ENCODE assay signal across 8 cellular contexts in the genomic region with DNA sequence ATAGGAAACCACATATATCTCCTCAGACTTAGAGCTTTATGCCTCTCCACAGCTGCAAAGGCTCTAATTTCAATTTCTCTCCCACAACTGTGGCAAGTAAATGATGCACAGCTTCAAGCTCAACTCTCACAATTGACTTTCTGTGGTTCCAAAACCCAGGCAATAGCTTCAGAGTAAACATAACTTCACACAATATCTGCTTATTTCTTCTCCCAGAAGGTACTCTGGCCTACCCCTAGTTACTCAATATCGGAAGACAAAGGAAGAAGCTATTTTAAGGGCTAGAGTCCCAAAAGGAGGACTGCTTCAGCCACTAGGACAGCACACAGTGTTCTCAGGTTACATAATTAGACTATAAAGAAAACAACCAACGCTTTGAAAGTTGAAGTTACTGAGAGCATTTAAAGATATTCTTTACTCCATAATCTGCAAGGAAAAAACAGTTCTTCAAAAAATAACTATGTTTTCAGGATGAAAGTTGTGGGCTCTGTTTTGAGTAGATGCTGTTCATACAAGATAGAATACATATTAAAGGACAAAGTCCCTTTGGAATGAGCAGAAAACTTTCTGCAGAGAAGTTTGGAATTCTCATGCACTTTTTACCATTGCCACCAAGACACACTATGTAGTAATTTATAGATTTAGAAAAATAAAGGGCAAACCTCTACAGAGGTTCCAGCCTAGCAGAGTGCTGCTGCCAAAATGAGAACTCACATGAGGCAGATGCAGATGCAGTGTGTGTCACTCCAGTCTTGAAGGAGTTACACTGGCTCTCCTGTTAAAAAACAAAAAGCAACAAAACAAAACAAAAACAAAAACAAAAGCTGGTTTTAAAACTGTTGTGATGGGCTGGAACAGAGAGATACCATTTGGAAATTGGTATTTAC.
DNase-seq lines count a peak whose midpoint lies in the region; ATAC-seq and TF ChIP-seq lines count a peak whose summit lies in the region.

No MANE protein-coding gene starts in this region.

- H3K4me1 Mint-ChIP-seq in mesothelial cell of epicardium, result peaks cover 14% of the 10 kb centered on the region

- peak; percentile 42 for ATAC-seq in HG03025 (IDR thresholded peaks at IDR 0.05; ENCODE audit: low FRiP score, unreplicated experiment)

- TF ChIP-seq CTCF in ascending aorta (IDR thresholded peaks at IDR 0.05) (no peak), mesothelial cell of epicardium (IDR thresholded peaks at IDR 0.05; ENCODE audit: unreplicated experiment) (no peak)

- intact Hi-C loops in ascending aorta (cut with DNase I), result no loop called here

- peak overlapping the region in 1 of 2 donors; percentile 11 for H3K4me3 ChIP-seq in ascending aorta

- no peak overlapping the region for H3K4me3 Mint-ChIP-seq in mesothelial cell of epicardium

- H3K36me3 Mint-ChIP-seq in mesothelial cell of epicardium, result peaks cover 8% of the 10 kb centered on the region

- no peaks in the 10 kb centered on the region for H3K27me3 Mint-ChIP-seq in mesothelial cell of epicardium (ENCODE audit: low read depth)

- H3K9me3 Mint-ChIP-seq in mesothelial cell of epicardium, result no peaks in the 10 kb centered on the region

- H3K27me3 ChIP-seq in ascending aorta, result no peaks in the 10 kb centered on the region

- H3K4me1 ChIP-seq in ascending aorta, result peaks cover 22 to 56% of the 10 kb centered on the region in 2 donors

- DNase-seq in NOMO-1 treated with DMSO at 0.1 percent for 48 hours (lab: John Stamatoyannopoulos, UW; ENCODE audit: unreplicated experiment) (peak; percentile 29), NOMO-1 treated with dmso at 0.1 percent for 144 hours (lab: John Stamatoyannopoulos, UW; ENCODE audit: unreplicated experiment) (no peak), ascending aorta (ENCODE audit: low spot score in 2 of 2) (no peak), mesothelial cell of epicardium (ENCODE audit: low spot score in 2 of 2, unreplicated experiment in 2 of 2) (no peak), DMS 273 (lab: John Stamatoyannopoulos, UW; ENCODE audit: unreplicated experiment) (no peak), DMS79 (lab: John Stamatoyannopoulos, UW) (no peak)
- DNase-seq in central memory CD4-positive, alpha-beta T cell, result no peak

- peak overlapping the region; percentile 65 for H3K27ac Mint-ChIP-seq in mesothelial cell of epicardium

- H3K36me3 ChIP-seq in ascending aorta, result no peaks in the 10 kb centered on the region

- no peaks in the 10 kb centered on the region for H3K9me3 ChIP-seq in ascending aorta

- H3K27ac ChIP-seq in ascending aorta, result peak overlapping the region; percentile 66 to 83
